In the genomic region with DNA sequence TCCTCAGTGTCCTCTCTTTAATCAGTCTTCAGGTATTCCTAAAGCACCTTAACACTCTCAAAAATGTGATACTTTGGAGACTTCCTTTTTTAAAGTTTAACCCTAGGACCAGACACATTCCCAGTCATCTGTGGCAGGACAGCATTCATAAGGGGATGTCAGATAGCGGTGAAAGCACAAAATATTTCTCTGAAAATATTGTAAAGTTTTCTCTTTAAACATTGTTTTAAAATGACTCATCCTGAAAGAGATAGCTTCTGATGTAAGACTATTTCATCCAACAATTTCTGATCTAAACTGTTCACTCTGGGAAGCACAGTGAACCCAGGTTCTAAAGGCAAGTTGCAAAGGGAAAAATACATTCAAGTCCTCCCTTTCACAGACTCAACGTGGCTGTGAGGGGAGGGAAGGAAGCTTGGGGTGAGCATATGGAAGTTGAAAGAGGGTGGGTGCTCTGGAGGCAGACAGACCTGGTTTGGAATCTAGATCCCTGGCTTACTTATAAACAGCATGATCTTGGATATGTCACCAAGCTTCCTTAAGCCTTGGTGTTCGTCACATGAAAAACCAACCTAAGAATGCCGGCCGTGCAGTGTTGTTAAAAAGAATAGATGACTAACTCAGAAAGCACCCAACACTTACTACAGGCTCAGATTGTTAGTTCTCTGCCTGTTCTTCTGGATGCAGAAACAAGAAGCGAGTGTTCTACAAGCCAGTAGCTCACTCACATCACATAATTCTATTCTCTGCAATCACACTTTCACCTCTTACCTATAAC, we compare ENCODE assay signal across 26 cellular contexts. TPM values are rescaled to one million over a fixed set of nuclear protein-coding genes. Genes with fewer than 3 reads are reported as not detected.
A peak's percentile ranks its signal among the peaks of the same experiment; 100 is the strongest.
DNase-seq lines count a peak whose midpoint lies in the region; ATAC-seq and TF ChIP-seq lines count a peak whose summit lies in the region.
"Had no signal": no experiment of that assay in that cellular context is flagged by ENCODE, and none has a peak within 500 bp of the region (broad histone marks: within the 10 kb centered on the region; RNA-seq: fewer than 3 reads in every experiment).

No MANE protein-coding gene starts in this region.

- H3K36me3 Mint-ChIP-seq in chondrocyte (ENCODE audit: low read depth) (no peaks in the 10 kb centered on the region), nephron (ENCODE audit: low read depth) (no peaks in the 10 kb centered on the region), osteocyte (ENCODE audit: unreplicated experiment) (no peaks in the 10 kb centered on the region)
- H3K36me3 Mint-ChIP-seq: naive B cell; stimulated activated memory B cell treated with anti-CD40 and anti-IgM and Interleukin-4, amounts not matched to agents 10 μg/mL and 1 μg/mL and 100 μg/mL, for 72 hours had no signal

- H3K36me3 ChIP-seq in BLaER1 treated with 17β-estradiol and CSF1 and Interleukin-3, amounts not matched to agents 10 nM and 100 nM, result peaks cover 4 to 32% (median 25%) of the 10 kb centered on the region in 11 experiments; a peak in 20 of 22 replicates
- H3K36me3 ChIP-seq: left lung, Peyer's patch, spleen, suprapubic skin had no signal

- no peak for ATAC-seq in HG03159 (IDR thresholded peaks at IDR 0.05; ENCODE audit: unreplicated experiment)
- ATAC-seq: left lung; stimulated activated memory B cell treated with anti-CD40 and anti-IgM and Interleukin-4, amounts not matched to agents 10 μg/mL and 1 μg/mL and 100 μg/mL, for 72 hours; T-helper 17 cell had no signal

- peaks cover 0 to 83% (median 44%) of the 10 kb centered on the region in 11 experiments; a peak in 19 of 22 replicates for H4K20me1 ChIP-seq in BLaER1 treated with 17β-estradiol and CSF1 and Interleukin-3, amounts not matched to agents 10 nM and 100 nM

- H3K27ac ChIP-seq in BLaER1 treated with 17β-estradiol and CSF1 and Interleukin-3, amounts not matched to agents 10 nM and 100 nM, result peak overlapping the region in 1 of 11 experiments; percentile 3; a peak in 2 of 22 replicates
- H3K27ac ChIP-seq: KMS-11, left lung, Peyer's patch, spleen, suprapubic skin had no signal

- peaks cover 73 to 94% (median 86%) of the 10 kb centered on the region in 10 experiments for H3K4me1 ChIP-seq in BLaER1 treated with 17β-estradiol and CSF1 and Interleukin-3, amounts not matched to agents 10 nM and 100 nM
- H3K4me1 ChIP-seq: left lung, Peyer's patch, suprapubic skin had no signal

- no peak for TF ChIP-seq CTCF in chondrocyte (IDR thresholded peaks at IDR 0.05)
- no peak for TF ChIP-seq CTCF in nephron (IDR thresholded peaks at IDR 0.05; ENCODE audit: unreplicated experiment in 3 of 3)
- no peak for TF ChIP-seq CTCF in osteocyte (IDR thresholded peaks at IDR 0.05)

- H3K4me3 ChIP-seq in BLaER1 treated with 17β-estradiol and CSF1 and Interleukin-3, amounts not matched to agents 10 nM and 100 nM, result no peak overlapping the region
- H3K4me3 ChIP-seq: left lung, Peyer's patch, spleen, suprapubic skin had no signal

- DNase-seq in HS-5 (ENCODE audit: low read depth) (peak; percentile 34), chondrocyte (ENCODE audit: low spot score) (no peak), NCI-H446 (lab: John Stamatoyannopoulos, UW) (no peak), osteocyte (ENCODE audit: extremely low spot score, unreplicated experiment) (no peak), COLO829 (ENCODE audit: low spot score) (no peak)
- DNase-seq: activated CD4-positive, alpha-beta T cell treated with anti-CD3 and anti-CD28 coated beads for 4 hours; activated naive CD4-positive, alpha-beta T cell; activated T-cell treated with anti-CD3 and anti-CD28 coated beads, Interleukin-2, amount 50 U/mL, for 48 hours; amygdala; C1 segment of cervical spinal cord; central memory CD4-positive, alpha-beta T cell; left lung; naive B cell; NCI-H1436; NCI-H524; occipital lobe; Peyer's patch; spleen; stimulated activated CD4-positive, alpha-beta T cell treated with anti-CD3 and anti-CD28 coated beads, Interleukin-2, amount 100 ng/mL, for 48 hours; T-helper 17 cell had no signal

- no peaks in the 10 kb centered on the region for H3K27me3 ChIP-seq in BLaER1 treated with 17β-estradiol and CSF1 and Interleukin-3, amounts not matched to agents 10 nM and 100 nM
- H3K27me3 ChIP-seq: left lung, Peyer's patch had no signal

- peaks cover 14% of the 10 kb centered on the region for H3K4me1 Mint-ChIP-seq in chondrocyte (ENCODE audit: low read depth)
- H3K4me1 Mint-ChIP-seq in nephron, result peaks cover 5% of the 10 kb centered on the region
- H3K4me1 Mint-ChIP-seq in osteocyte (ENCODE audit: unreplicated experiment), result peaks cover 4% of the 10 kb centered on the region
- H3K4me1 Mint-ChIP-seq: stimulated activated memory B cell treated with anti-CD40 and anti-IgM and Interleukin-4, amounts not matched to agents 10 μg/mL and 1 μg/mL and 100 μg/mL, for 72 hours; T-helper 17 cell had no signal

- H3K27me3 Mint-ChIP-seq in chondrocyte (ENCODE audit: low read depth) (peaks cover 29% of the 10 kb centered on the region), nephron (ENCODE audit: low read depth) (peaks cover 18% of the 10 kb centered on the region), osteocyte (ENCODE audit: unreplicated experiment) (peaks cover 18% of the 10 kb centered on the region)
- H3K27me3 Mint-ChIP-seq: naive B cell; stimulated activated memory B cell treated with anti-CD40 and anti-IgM and Interleukin-4, amounts not matched to agents 10 μg/mL and 1 μg/mL and 100 μg/mL, for 72 hours had no signal

- H3K9ac ChIP-seq in BLaER1 treated with 17β-estradiol and CSF1 and Interleukin-3, amounts not matched to agents 10 nM and 100 nM, result no peak overlapping the region
- H3K9ac ChIP-seq: KMS-11 had no signal

- H3K9me3 Mint-ChIP-seq in chondrocyte (ENCODE audit: low read depth) (no peaks in the 10 kb centered on the region), nephron (no peaks in the 10 kb centered on the region), osteocyte (ENCODE audit: unreplicated experiment) (no peaks in the 10 kb centered on the region)
- H3K9me3 Mint-ChIP-seq: naive B cell; stimulated activated memory B cell treated with anti-CD40 and anti-IgM and Interleukin-4, amounts not matched to agents 10 μg/mL and 1 μg/mL and 100 μg/mL, for 72 hours had no signal

- H3K4me2 ChIP-seq in BLaER1 treated with 17β-estradiol and CSF1 and Interleukin-3, amounts not matched to agents 10 nM and 100 nM, result peak overlapping the region; percentile 1 to 95 (median 81); a peak in 16 of 22 replicates
- H3K4me2 ChIP-seq: KMS-11 had no signal

- H3K4me3 Mint-ChIP-seq in chondrocyte (ENCODE audit: unreplicated experiment), result no peak overlapping the region
- H3K4me3 Mint-ChIP-seq in nephron, result no peak overlapping the region
- no peak overlapping the region for H3K4me3 Mint-ChIP-seq in osteocyte (ENCODE audit: unreplicated experiment)
- H3K4me3 Mint-ChIP-seq: naive B cell; stimulated activated memory B cell treated with anti-CD40 and anti-IgM and Interleukin-4, amounts not matched to agents 10 μg/mL and 1 μg/mL and 100 μg/mL, for 72 hours; T-helper 17 cell had no signal

- peak overlapping the region; percentile 87 for H3K27ac Mint-ChIP-seq in chondrocyte (ENCODE audit: unreplicated experiment)
- peak overlapping the region; percentile 14 to 59 (median 52) for H3K27ac Mint-ChIP-seq in nephron
- no peak overlapping the region for H3K27ac Mint-ChIP-seq in osteocyte (ENCODE audit: unreplicated experiment)
- H3K27ac Mint-ChIP-seq: naive B cell; stimulated activated memory B cell treated with anti-CD40 and anti-IgM and Interleukin-4, amounts not matched to agents 10 μg/mL and 1 μg/mL and 100 μg/mL, for 72 hours; T-helper 17 cell had no signal

- H3K9me3 ChIP-seq in BLaER1 treated with 17β-estradiol and CSF1 and Interleukin-3, amounts not matched to agents 10 nM and 100 nM (replicated peaks in 1 of 11), result peaks cover 0 to 11% (median 6%) of the 10 kb centered on the region in 11 experiments; a peak in 11 of 22 replicates
- H3K9me3 ChIP-seq: left lung, Peyer's patch, spleen, suprapubic skin had no signal

RNA-seq across cellular contexts. Expression of gene GALNT14, which starts 12.1 kb away (rescaled TPM):
- total RNA-seq in chondrocyte (0.70 to 17.8 TPM (median 16.2 TPM) in 3 replicates), osteocyte (3.6 and 4.1 TPM in 2 replicates)
- total RNA-seq: T-helper 17 cell had no signal
